Comparison of ENCODE assay signal across 29 cellular contexts in genomic region chr7:44716205-44716604, GRCh38.
"Had no signal": no experiment of that assay in that cellular context is flagged by ENCODE, and none has a peak within 500 bp of the region (broad histone marks: within the 10 kb centered on the region; RNA-seq: fewer than 3 reads in every experiment).

No MANE protein-coding gene starts in this region.

- H3K9me3 ChIP-seq: colonic mucosa, esophagus squamous epithelium, gastrocnemius medialis, lower lobe of right lung had no signal

- FAIRE-seq: endometrium, kidney had no signal

- H3K36me3 ChIP-seq: colonic mucosa, esophagus squamous epithelium, gastrocnemius medialis, heart right ventricle, lower lobe of right lung had no signal

- H3K27ac ChIP-seq: colonic mucosa, epithelial cell of prostate, esophagus squamous epithelium, gastrocnemius medialis, lower lobe of right lung had no signal

- H3K4me1 ChIP-seq: colonic mucosa, esophagus squamous epithelium, lower lobe of right lung had no signal

- H3K4me3 ChIP-seq: colonic mucosa, esophagus squamous epithelium, gastrocnemius medialis, heart right ventricle, lower lobe of right lung, mucosa of descending colon had no signal

- H3K27me3 ChIP-seq: colonic mucosa, esophagus squamous epithelium, gastrocnemius medialis, heart right ventricle had no signal

- ATAC-seq: effector memory CD8-positive, alpha-beta T cell; esophagus mucosa; gastrocnemius medialis; left colon; left lobe of liver; lower lobe of right lung; mucosa of descending colon; naive thymus-derived CD8-positive, alpha-beta T cell had no signal

- DNase-seq: colonic mucosa; cortex of kidney; effector CD8-positive, alpha-beta T cell; effector memory CD8-positive, alpha-beta T cell; endodermal cell; erythroblast; esophagus squamous epithelium; foreskin fibroblast; foreskin melanocyte; gastrocnemius medialis; glutamatergic neuron; head of caudate nucleus; heart right ventricle; hypothalamus; immature natural killer cell; islet precursor cell; kidney; kidney glomerular epithelial cell; left colon; left ventricle myocardium superior; lower lobe of right lung; mesenchymal stem cell; mucosa of descending colon; naive B cell; naive thymus-derived CD8-positive, alpha-beta T cell had no signal
